In genomic region chr1:210373878-210374599, GRCh38 we compare ENCODE assay signal across 1 cellular context.
TF ChIP-seq lines count a peak whose summit lies in the region.

No MANE protein-coding gene starts in this region.

TF ChIP-seq in K562, 482 proteins besides CTCF, POLR2A, EP300 and RAD21 (continued from another document and continues in another):
- TF ChIP-seq CREB3L1 (IDR thresholded peaks at IDR 0.05; ENCODE audit: borderline replicate concordance, low read depth) (peak; percentile 14; the same call in 1 of the 2 replicates), ETV6 (IDR thresholded peaks at IDR 0.05; ENCODE audit: borderline replicate concordance in 1 of 2, low read depth in 2 of 2, low read length in 1 of 2) (no peak), ETV6 (CRISPR knock-in tag; IDR thresholded peaks at IDR 0.05; ENCODE audit: borderline replicate concordance) (no peak), RHOXF2B (CRISPR knock-in tag; conservative IDR thresholded peaks at IDR 0.05) (no peak), ZBTB8A (IDR thresholded peaks at IDR 0.05; ENCODE audit: partially characterized antibody) (peak; percentile 59), SRSF1 (IDR thresholded peaks at IDR 0.05; ENCODE audit: low read depth, low read length) (no peak), EHMT2 (IDR thresholded peaks at IDR 0.05) (no peak), NCOA1 (IDR thresholded peaks at IDR 0.05; ENCODE audit: low read depth) (no peak), MLX (CRISPR knock-in tag; conservative IDR thresholded peaks at IDR 0.05) (no peak), HDGF (IDR thresholded peaks at IDR 0.05) (no peak), NFIX (CRISPR knock-in tag; IDR thresholded peaks at IDR 0.05; ENCODE audit: low read depth) (no peak), NEUROD1 (IDR thresholded peaks at IDR 0.05; ENCODE audit: borderline replicate concordance, low read depth, low read length, partially characterized antibody) (no peak), HBP1 (CRISPR knock-in tag; IDR thresholded peaks at IDR 0.05) (peak; percentile 96), FOS (IDR thresholded peaks at IDR 0.05; ENCODE audit: extremely low read depth, insufficient read length) (no peak), NKRF (IDR thresholded peaks at IDR 0.05; ENCODE audit: borderline replicate concordance) (no peak), DDX20 (tag; IDR thresholded peaks at IDR 0.05; ENCODE audit: low read depth) (no peak), MXD1 (CRISPR knock-in tag; IDR thresholded peaks at IDR 0.05; ENCODE audit: borderline replicate concordance, poor library complexity, severe bottlenecking) (no peak), NONO (IDR thresholded peaks at IDR 0.05; ENCODE audit: low read depth in 2 of 2, low read length in 1 of 2) (peak in 1 of 2 experiments; percentile 93; a peak in 2 of 4 replicates), SLC30A9 (CRISPR knock-in tag; IDR thresholded peaks at IDR 0.05) (no peak), ZBTB9 (CRISPR knock-in tag; IDR thresholded peaks at IDR 0.05) (no peak), FOXJ3 (CRISPR knock-in tag; IDR thresholded peaks at IDR 0.05) (no peak), HES1 (IDR thresholded peaks at IDR 0.05; ENCODE audit: low read depth) (no peak), AFF4 (CRISPR knock-in tag; IDR thresholded peaks at IDR 0.05) (no peak), ZNF766 (CRISPR knock-in tag; conservative IDR thresholded peaks at IDR 0.05) (no peak), REST (CRISPR knock-in tag; IDR thresholded peaks at IDR 0.05; ENCODE audit: low read depth) (no peak), PCBP2 (IDR thresholded peaks at IDR 0.05; ENCODE audit: low read depth, low read length, poor library complexity, severe bottlenecking) (no peak), GATAD2A (IDR thresholded peaks at IDR 0.05) (no peak), ZBTB17 (CRISPR knock-in tag; IDR thresholded peaks at IDR 0.05) (no peak), CUX1 (CRISPR knock-in tag; IDR thresholded peaks at IDR 0.05) (no peak), HDAC2 (IDR thresholded peaks at IDR 0.05) (0 out of 2 replicates have a peak, but pooled peaks have one; percentile 20), NR1H2 (CRISPR knock-in tag; IDR thresholded peaks at IDR 0.05) (no peak), CHD1 (IDR thresholded peaks at IDR 0.05; ENCODE audit: low read length) (no peak), SNAPC5 (CRISPR knock-in tag; IDR thresholded peaks at IDR 0.05) (peak; percentile 93), NBN (IDR thresholded peaks at IDR 0.05; ENCODE audit: low read depth) (no peak), MCM5 (IDR thresholded peaks at IDR 0.05; ENCODE audit: low read depth) (no peak)
